Comparison of ENCODE assay signal across 8 cellular contexts in genomic region chr3:108552267-108553159, GRCh38. TPM values are rescaled to one million over a fixed set of nuclear protein-coding genes. Genes with fewer than 3 reads are reported as not detected.
DNase-seq lines count a peak whose midpoint lies in the region; ATAC-seq and TF ChIP-seq lines count a peak whose summit lies in the region.

No MANE protein-coding gene starts in this region.

- 48% methylated on average over 4 of the region's 4 CpGs for WGBS in liver
- WGBS in aorta, 2 donors, result 38% methylated on average over 4 of the region's 4 CpGs

- POLR2A ChIA-PET in activated CD4-positive, alpha-beta T cell treated with anti-CD3 and anti-CD28 coated beads, Interleukin-2, amount 10 ng/mL, durations not matched to agents 7 days and 5 days (lab: Charles Lee), result no interaction called here

- no peak for TF ChIP-seq POLR2A in GM18505 (IDR thresholded peaks at IDR 0.05; ENCODE audit: borderline replicate concordance, extremely low read depth, insufficient read depth, insufficient read length)

- H3K36me3 ChIP-seq in liver (ENCODE audit: control insufficient read depth in 4 of 4, insufficient read depth in 3 of 4, low read depth in 1 of 4, low read length in 3 of 4) (no peaks in the 10 kb centered on the region), aorta (ENCODE audit: control insufficient read depth in 1 of 2, insufficient read depth in 2 of 2, low read length in 1 of 2) (no peaks in the 10 kb centered on the region)

- H3K4me3 Mint-ChIP-seq in activated CD4-positive, alpha-beta T cell treated with anti-CD3 and anti-CD28 coated beads, Interleukin-2, amount 10 ng/mL, durations not matched to agents 7 days and 5 days, result no peak overlapping the region

- no peak overlapping the region for H3K9ac ChIP-seq in liver (ENCODE audit: low read depth in 1 of 2, low read length in 2 of 2)

- ATAC-seq in HG03439 (IDR thresholded peaks at IDR 0.05; ENCODE audit: unreplicated experiment), result peak; percentile 71
- peak; percentile 76 for ATAC-seq in aorta (ENCODE audit: low FRiP score)
- no peak for ATAC-seq in GM18505 (IDR thresholded peaks at IDR 0.05; ENCODE audit: unreplicated experiment)

- CTCF ChIA-PET in activated CD4-positive, alpha-beta T cell treated with anti-CD3 and anti-CD28 coated beads, Interleukin-2, amount 10 ng/mL, durations not matched to agents 7 days and 5 days (lab: Charles Lee), result interaction anchor here (0.9 to 1.3 kb wide), 4 partner anchors 18 to 269 kb away, joined by 3 read pairs; no protein-coding TSS in a partner anchor

- peak; percentile 35 for DNase-seq in activated CD4-positive, alpha-beta T cell treated with anti-CD3 and anti-CD28 coated beads, Interleukin-2, amount 10 ng/mL, durations not matched to agents 7 days and 5 days
- DNase-seq in activated CD4-positive, alpha-beta T cell treated with anti-CD3 and anti-CD28 coated beads for 48 hours, result no peak
- DNase-seq in NCI-H82 (lab: John Stamatoyannopoulos, UW) (peak; percentile 79), cerebellum (ENCODE audit: low spot score) (peak; percentile 15), aorta (no peak)

- H3K27me3 ChIP-seq in liver (ENCODE audit: control insufficient read depth in 4 of 4, insufficient read depth in 4 of 4, low read length in 3 of 4), result no peaks in the 10 kb centered on the region
- H3K27me3 ChIP-seq in aorta (ENCODE audit: control insufficient read depth in 1 of 2, insufficient read depth in 2 of 2, low read length in 1 of 2), result no peaks in the 10 kb centered on the region

- H3K9me3 ChIP-seq in liver (ENCODE audit: control insufficient read depth in 4 of 4, low read length in 3 of 4) (no peaks in the 10 kb centered on the region), aorta (ENCODE audit: control insufficient read depth, low read length) (no peaks in the 10 kb centered on the region)

- H3K27ac Mint-ChIP-seq in activated CD4-positive, alpha-beta T cell treated with anti-CD3 and anti-CD28 coated beads, Interleukin-2, amount 10 ng/mL, durations not matched to agents 7 days and 5 days, result no peak overlapping the region

- peak; percentile 49 for TF ChIP-seq CTCF in liver (IDR thresholded peaks at IDR 0.05; ENCODE audit: low read depth, low read length, missing input control)

- peaks cover 40% of the 10 kb centered on the region for H3K36me3 Mint-ChIP-seq in activated CD4-positive, alpha-beta T cell treated with anti-CD3 and anti-CD28 coated beads, Interleukin-2, amount 10 ng/mL, durations not matched to agents 7 days and 5 days (ENCODE audit: low read depth)

- intact Hi-C loops in aorta (cut with DNase I), result loop anchor here (1.0 to 2.0 kb wide), 2 partner anchors 63 to 64 kb away; no protein-coding TSS in a partner anchor

- H3K4me3 ChIP-seq in liver (ENCODE audit: low read depth in 1 of 3, low read length in 3 of 3) (no peak overlapping the region), aorta (ENCODE audit: low read length in 2 of 2) (no peak overlapping the region)

- H3K27ac ChIP-seq in liver (ENCODE audit: low read depth in 1 of 2, low read length in 2 of 2) (no peak overlapping the region), aorta (ENCODE audit: low read depth in 1 of 2, low read length in 2 of 2) (no peak overlapping the region)

- peaks cover 0 to 5% (median 0%) of the 10 kb centered on the region in 4 donors for H3K4me1 ChIP-seq in liver (ENCODE audit: control insufficient read depth in 4 of 4, insufficient read depth in 4 of 4, low read length in 3 of 4)
- H3K4me1 ChIP-seq in aorta (ENCODE audit: control insufficient read depth in 1 of 2, insufficient read depth in 2 of 2, low read length in 2 of 2), result no peaks in the 10 kb centered on the region

- H3K4me1 Mint-ChIP-seq in activated CD4-positive, alpha-beta T cell treated with anti-CD3 and anti-CD28 coated beads, Interleukin-2, amount 10 ng/mL, durations not matched to agents 7 days and 5 days, result peaks cover 2% of the 10 kb centered on the region

- H3K27me3 Mint-ChIP-seq in activated CD4-positive, alpha-beta T cell treated with anti-CD3 and anti-CD28 coated beads, Interleukin-2, amount 10 ng/mL, durations not matched to agents 7 days and 5 days, result no peaks in the 10 kb centered on the region

- H3K9me3 Mint-ChIP-seq in activated CD4-positive, alpha-beta T cell treated with anti-CD3 and anti-CD28 coated beads, Interleukin-2, amount 10 ng/mL, durations not matched to agents 7 days and 5 days, result no peaks in the 10 kb centered on the region

- TF ChIP-seq RAD21 in liver (IDR thresholded peaks at IDR 0.05), result peak; percentile 75 to 77

TF ChIP-seq in liver, 16 proteins besides CTCF, POLR2A, EP300 and RAD21 (continues in another document):
- TF ChIP-seq ATF3 (IDR thresholded peaks at IDR 0.05) (no peak), HNF4A (conservative IDR thresholded peaks at IDR 0.05) (no peak), YY1 (IDR thresholded peaks at IDR 0.05) (no peak), HNF4G (IDR thresholded peaks at IDR 0.05) (no peak), FOXA1 (IDR thresholded peaks at IDR 0.05) (no peak), TAF1 (conservative IDR thresholded peaks at IDR 0.05) (no peak), JUND (IDR thresholded peaks at IDR 0.05) (no peak), FOXA2 (IDR thresholded peaks at IDR 0.05) (no peak), RXRA (IDR thresholded peaks at IDR 0.05) (no peak), GABPA (IDR thresholded peaks at IDR 0.05 in 1 of 2, conservative IDR thresholded peaks at IDR 0.05 in 1 of 2) (no peak), NR2F2 (IDR thresholded peaks at IDR 0.05) (no peak), EGR1 (IDR thresholded peaks at IDR 0.05; ENCODE audit: low read depth in 2 of 2) (no peak)
- TF ChIP-seq, protein P1, sequence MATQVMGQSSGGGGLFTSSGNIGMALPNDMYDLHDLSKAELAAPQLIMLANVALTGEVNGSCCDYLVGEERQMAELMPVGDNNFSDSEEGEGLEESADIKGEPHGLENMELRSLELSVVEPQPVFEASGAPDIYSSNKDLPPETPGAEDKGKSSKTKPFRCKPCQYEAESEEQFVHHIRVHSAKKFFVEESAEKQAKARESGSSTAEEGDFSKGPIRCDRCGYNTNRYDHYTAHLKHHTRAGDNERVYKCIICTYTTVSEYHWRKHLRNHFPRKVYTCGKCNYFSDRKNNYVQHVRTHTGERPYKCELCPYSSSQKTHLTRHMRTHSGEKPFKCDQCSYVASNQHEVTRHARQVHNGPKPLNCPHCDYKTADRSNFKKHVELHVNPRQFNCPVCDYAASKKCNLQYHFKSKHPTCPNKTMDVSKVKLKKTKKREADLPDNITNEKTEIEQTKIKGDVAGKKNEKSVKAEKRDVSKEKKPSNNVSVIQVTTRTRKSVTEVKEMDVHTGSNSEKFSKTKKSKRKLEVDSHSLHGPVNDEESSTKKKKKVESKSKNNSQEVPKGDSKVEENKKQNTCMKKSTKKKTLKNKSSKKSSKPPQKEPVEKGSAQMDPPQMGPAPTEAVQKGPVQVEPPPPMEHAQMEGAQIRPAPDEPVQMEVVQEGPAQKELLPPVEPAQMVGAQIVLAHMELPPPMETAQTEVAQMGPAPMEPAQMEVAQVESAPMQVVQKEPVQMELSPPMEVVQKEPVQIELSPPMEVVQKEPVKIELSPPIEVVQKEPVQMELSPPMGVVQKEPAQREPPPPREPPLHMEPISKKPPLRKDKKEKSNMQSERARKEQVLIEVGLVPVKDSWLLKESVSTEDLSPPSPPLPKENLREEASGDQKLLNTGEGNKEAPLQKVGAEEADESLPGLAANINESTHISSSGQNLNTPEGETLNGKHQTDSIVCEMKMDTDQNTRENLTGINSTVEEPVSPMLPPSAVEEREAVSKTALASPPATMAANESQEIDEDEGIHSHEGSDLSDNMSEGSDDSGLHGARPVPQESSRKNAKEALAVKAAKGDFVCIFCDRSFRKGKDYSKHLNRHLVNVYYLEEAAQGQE (IDR thresholded peaks at IDR 0.05), result no peak
- TF ChIP-seq, protein P2, sequence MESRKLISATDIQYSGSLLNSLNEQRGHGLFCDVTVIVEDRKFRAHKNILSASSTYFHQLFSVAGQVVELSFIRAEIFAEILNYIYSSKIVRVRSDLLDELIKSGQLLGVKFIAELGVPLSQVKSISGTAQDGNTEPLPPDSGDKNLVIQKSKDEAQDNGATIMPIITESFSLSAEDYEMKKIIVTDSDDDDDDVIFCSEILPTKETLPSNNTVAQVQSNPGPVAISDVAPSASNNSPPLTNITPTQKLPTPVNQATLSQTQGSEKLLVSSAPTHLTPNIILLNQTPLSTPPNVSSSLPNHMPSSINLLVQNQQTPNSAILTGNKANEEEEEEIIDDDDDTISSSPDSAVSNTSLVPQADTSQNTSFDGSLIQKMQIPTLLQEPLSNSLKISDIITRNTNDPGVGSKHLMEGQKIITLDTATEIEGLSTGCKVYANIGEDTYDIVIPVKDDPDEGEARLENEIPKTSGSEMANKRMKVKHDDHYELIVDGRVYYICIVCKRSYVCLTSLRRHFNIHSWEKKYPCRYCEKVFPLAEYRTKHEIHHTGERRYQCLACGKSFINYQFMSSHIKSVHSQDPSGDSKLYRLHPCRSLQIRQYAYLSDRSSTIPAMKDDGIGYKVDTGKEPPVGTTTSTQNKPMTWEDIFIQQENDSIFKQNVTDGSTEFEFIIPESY (IDR thresholded peaks at IDR 0.05), result no peak
- TF ChIP-seq, protein P3, sequence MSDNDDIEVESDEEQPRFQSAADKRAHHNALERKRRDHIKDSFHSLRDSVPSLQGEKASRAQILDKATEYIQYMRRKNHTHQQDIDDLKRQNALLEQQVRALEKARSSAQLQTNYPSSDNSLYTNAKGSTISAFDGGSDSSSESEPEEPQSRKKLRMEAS (IDR thresholded peaks at IDR 0.05), result no peak

RNA-seq across cellular contexts. Expression of gene CIP2A, which starts 36.7 kb away (rescaled TPM):
- total RNA-seq in activated CD4-positive, alpha-beta T cell treated with anti-CD3 and anti-CD28 coated beads, Interleukin-2, amount 10 ng/mL, durations not matched to agents 7 days and 5 days, result 10 to 100 TPM; 57.5 to 62.4 TPM
- 37.8 TPM for total RNA-seq in cerebellum
- 10 to 100 TPM in 1 of 2 donors, under 1 TPM in 1; 0.92 to 44.9 TPM for total RNA-seq in liver
- under 1 TPM; 0.62 to 0.97 TPM for polyA plus RNA-seq in liver
- total RNA-seq in aorta, result 1 to 10 TPM; 2.8 to 4.5 TPM
- under 1 TPM; 0.25 to 0.97 TPM for polyA plus RNA-seq in aorta

RNA-seq across cellular contexts. Expression of gene DZIP3, which starts 37.0 kb away (rescaled TPM):
- total RNA-seq in activated CD4-positive, alpha-beta T cell treated with anti-CD3 and anti-CD28 coated beads, Interleukin-2, amount 10 ng/mL, durations not matched to agents 7 days and 5 days, result 10 to 100 TPM; 13.0 to 13.8 TPM
- total RNA-seq in cerebellum (52.5 TPM), liver (10 to 100 TPM in 1 of 2 donors, 1 to 10 TPM in 1; 2.6 to 13.9 TPM), aorta (10 to 100 TPM in 1 of 2 donors, 1 to 10 TPM in 1; 9.3 to 15.5 TPM)
- polyA plus RNA-seq in liver (1 to 10 TPM; 1.0 to 2.8 TPM), aorta (1 to 10 TPM in 1 of 2 donors, under 1 TPM in 1; 0.38 to 4.9 TPM)

RNA-seq across cellular contexts. Expression of gene MYH15, which starts 42.1 kb away (rescaled TPM):
- total RNA-seq in activated CD4-positive, alpha-beta T cell treated with anti-CD3 and anti-CD28 coated beads, Interleukin-2, amount 10 ng/mL, durations not matched to agents 7 days and 5 days, result under 1 TPM; 0.15 to 0.21 TPM
- total RNA-seq in cerebellum (1.8 TPM), liver (under 1 TPM; 0.05 to 0.08 TPM), aorta (under 1 TPM; 0.03 to 0.15 TPM)
- polyA plus RNA-seq in liver (under 1 TPM in 1 of 2 donors, not detected in 1; 0.01 TPM), aorta (under 1 TPM in 1 of 2 donors, not detected in 1; 0.05 TPM)

Comparison
In these comparisons a context has a peak if more than half of its experiments do, and no peak if none do; other contexts are left out.
1. DNase-seq: peak in activated CD4-positive, alpha-beta T cell treated with anti-CD3 and anti-CD28 coated beads, Interleukin-2, amount 10 ng/mL, durations not matched to agents 7 days and 5 days (single experiment), NCI-H82 (single experiment) and cerebellum (single experiment); none in activated CD4-positive, alpha-beta T cell treated with anti-CD3 and anti-CD28 coated beads for 48 hours (single experiment) and aorta (0 of 2).